Comparison of ENCODE assay signal across 19 cellular contexts in genomic region chr5:135013445-135013844, GRCh38. TPM values are rescaled to one million over a fixed set of nuclear protein-coding genes. Genes with fewer than 3 reads are reported as not detected.
A peak's percentile ranks its signal among the peaks of the same experiment; 100 is the strongest.
DNase-seq lines count a peak whose midpoint lies in the region; ATAC-seq and TF ChIP-seq lines count a peak whose summit lies in the region.
"Had no signal": no experiment of that assay in that cellular context is flagged by ENCODE, and none has a peak within 500 bp of the region (broad histone marks: within the 10 kb centered on the region; RNA-seq: fewer than 3 reads in every experiment).

No MANE protein-coding gene starts in this region.

- no CpG with 5 or more reads among the region's 7 CpGs for WGBS in mesendoderm (ENCODE audit: extremely low coverage, insufficient coverage, low lambda C conversion rate)
- 88 to 91% (median 89%) methylated on average over 7 of the region's 7 CpGs for WGBS in stomach, 5 donors

- H3K9me3 ChIP-seq in stomach, result no peaks in the 10 kb centered on the region
- H3K9me3 ChIP-seq: BE2C, MG63 had no signal

- no peak overlapping the region for H3K4me3 ChIP-seq in coronary artery
- no peak overlapping the region for H3K4me3 ChIP-seq in mesendoderm (ENCODE audit: low read length)
- H3K4me3 ChIP-seq in stomach, result no peak overlapping the region
- H3K4me3 ChIP-seq: MG63 had no signal

- TF ChIP-seq CTCF in coronary artery (IDR thresholded peaks at IDR 0.05) (no peak), stomach (IDR thresholded peaks at IDR 0.05) (no peak)

- no peak overlapping the region for H4K5ac ChIP-seq in mesendoderm (ENCODE audit: low read length)

- no peaks in the 10 kb centered on the region for H3K36me3 ChIP-seq in mesendoderm (ENCODE audit: control insufficient read depth, insufficient read depth, low read length)
- no peaks in the 10 kb centered on the region for H3K36me3 ChIP-seq in stomach
- H3K36me3 ChIP-seq: BE2C had no signal

- ATAC-seq in HG03565 (IDR thresholded peaks at IDR 0.05; ENCODE audit: unreplicated experiment), result no peak
- ATAC-seq in HG03457 (IDR thresholded peaks at IDR 0.05; ENCODE audit: unreplicated experiment), result no peak
- ATAC-seq: CD8-positive, alpha-beta T cell had no signal

- no peak overlapping the region for H3K4ac ChIP-seq in mesendoderm (ENCODE audit: low read depth, low read length)

- no peak overlapping the region for H3K18ac ChIP-seq in mesendoderm (ENCODE audit: low read length)

- no peak overlapping the region for H2BK5ac ChIP-seq in mesendoderm (ENCODE audit: low read length)

- no peak overlapping the region for H2AK5ac ChIP-seq in mesendoderm (ENCODE audit: low read length)

- peak overlapping the region; percentile 25 for H3K56ac ChIP-seq in mesendoderm (ENCODE audit: low read length)

- H3K27ac ChIP-seq in coronary artery (peak overlapping the region; percentile 42 to 68), mesendoderm (ENCODE audit: low read depth, low read length) (no peak overlapping the region), stomach (peak overlapping the region in 4 of 5 donors; percentile 7 to 78 (median 52))
- H3K27ac ChIP-seq: 22Rv1 had no signal

- H3K79me2 ChIP-seq in mesendoderm (ENCODE audit: control insufficient read depth, insufficient read depth, low read length), result no peaks in the 10 kb centered on the region

- TF ChIP-seq POLR2A in stomach (IDR thresholded peaks at IDR 0.05), result no peak

- no peak overlapping the region for H3K4me2 ChIP-seq in mesendoderm (ENCODE audit: low read length)

- H3K4me1 ChIP-seq in mesendoderm (ENCODE audit: control insufficient read depth, low read depth, low read length) (no peaks in the 10 kb centered on the region), stomach (peaks cover 14 to 46% (median 35%) of the 10 kb centered on the region in 4 donors)
- H3K4me1 ChIP-seq: BE2C had no signal

- intact Hi-C loops in stomach (cut with DNase I; ENCODE audit: low total_unique reads), result no loop called here

- H3K27me3 ChIP-seq in mesendoderm (ENCODE audit: insufficient read depth, low read length, poor library complexity) (no peaks in the 10 kb centered on the region), stomach (no peaks in the 10 kb centered on the region)
- H3K27me3 ChIP-seq: BE2C, MG63 had no signal

- no peak overlapping the region for H2BK120ac ChIP-seq in mesendoderm (ENCODE audit: low read depth, low read length)

- H3K79me1 ChIP-seq in mesendoderm (ENCODE audit: low read length), result no peaks in the 10 kb centered on the region

- no peak for TF ChIP-seq EP300 in stomach (IDR thresholded peaks at IDR 0.05)

- no peak overlapping the region for H3K23ac ChIP-seq in mesendoderm (ENCODE audit: low read length)

- H2BK15ac ChIP-seq in mesendoderm (replicated peaks; ENCODE audit: low read depth), result no peak overlapping the region

- H3K9ac ChIP-seq in mesendoderm (ENCODE audit: low read length), result no peak overlapping the region

- no peak overlapping the region for H4K8ac ChIP-seq in mesendoderm (ENCODE audit: low read depth, low read length)

- peak; percentile 26 for DNase-seq in activated CD8-positive, alpha-beta memory T cell treated with anti-CD3 and anti-CD28 coated beads for 24 hours
- no peak for DNase-seq in activated CD8-positive, alpha-beta memory T cell treated with anti-CD3 and anti-CD28 coated beads, Interleukin-2, amount 50 U/mL, for 4 hours
- DNase-seq in coronary artery (ENCODE audit: low spot score), result peak; percentile 41
- DNase-seq in mesendoderm, result no peak
- DNase-seq in stomach, result no peak
- DNase-seq in ecto neural progenitor cell (ENCODE audit: low spot score), result no peak
- DNase-seq: BE2C, H7, Karpas-422, NCI-H1105, NCI-H1694, NCI-H226, NCI-H524 treated with DMSO at 0.1 percent for 48 hours had no signal

RNA-seq across cellular contexts. Expression of gene PITX1, which starts 20.6 kb away (rescaled TPM):
- 0.15 TPM for polyA plus RNA-seq in mesendoderm (2013, experiment 1 of 2)
- 0.08 TPM for polyA plus RNA-seq in mesendoderm (2013, experiment 2 of 2)
- total RNA-seq in stomach, result 10 to 100 TPM; 30.3 to 91.1 (median 42.6) TPM
- 100 to 1,000 TPM in 1 of 3 donors, 10 to 100 TPM in 2; 31.6 to 149 (median 48.7) TPM for polyA plus RNA-seq in stomach
- total RNA-seq: CD8-positive, alpha-beta T cell; H7 had no signal

RNA-seq across cellular contexts. Expression of gene CATSPER3, which starts 45.7 kb away (rescaled TPM):
- polyA plus RNA-seq in mesendoderm (2013, experiment 1 of 2), result 0.56 TPM
- 0.46 TPM for polyA plus RNA-seq in mesendoderm (2013, experiment 2 of 2)
- total RNA-seq in stomach, result not detected
- under 1 TPM in 2 of 3 donors, not detected in 1; 0.62 to 0.88 TPM for polyA plus RNA-seq in stomach
- total RNA-seq: G401 had no signal

Comparison
In these comparisons a context has a peak if more than half of its experiments do, and no peak if none do; other contexts are left out.
1. DNase-seq: peak in activated CD8-positive, alpha-beta memory T cell treated with anti-CD3 and anti-CD28 coated beads for 24 hours (single experiment) and coronary artery (single experiment); none in activated CD8-positive, alpha-beta memory T cell treated with anti-CD3 and anti-CD28 coated beads, Interleukin-2, amount 50 U/mL, for 4 hours (single experiment), mesendoderm (single experiment), stomach (single experiment) and ecto neural progenitor cell (single experiment).